ENCODE assay signal across 1 cellular context in the genomic region with DNA sequence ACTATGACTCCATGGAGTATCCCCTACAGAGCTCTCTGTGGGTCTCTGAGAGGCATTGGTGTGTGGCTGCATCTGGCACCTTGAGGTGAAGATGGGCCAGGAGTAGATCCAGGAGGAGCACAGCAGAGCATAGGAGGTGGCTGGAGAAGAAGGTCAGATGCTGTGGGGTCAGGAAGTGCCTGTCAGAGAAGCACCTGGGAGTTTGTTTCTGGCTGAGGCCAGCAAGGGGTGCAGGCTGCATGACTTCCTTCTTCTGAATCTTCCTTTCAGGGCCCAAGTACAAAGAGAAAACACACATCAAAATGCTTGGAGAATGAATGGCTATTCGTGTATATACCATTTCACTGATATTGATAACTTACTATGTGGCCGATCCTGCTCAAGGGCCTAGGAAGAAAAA.
TF ChIP-seq lines count a peak whose summit lies in the region.

No MANE protein-coding gene starts in this region.

TF ChIP-seq in HCT116, 20 proteins besides CTCF, POLR2A, EP300 and RAD21 (continued from another document):
- TF ChIP-seq, protein P1, sequence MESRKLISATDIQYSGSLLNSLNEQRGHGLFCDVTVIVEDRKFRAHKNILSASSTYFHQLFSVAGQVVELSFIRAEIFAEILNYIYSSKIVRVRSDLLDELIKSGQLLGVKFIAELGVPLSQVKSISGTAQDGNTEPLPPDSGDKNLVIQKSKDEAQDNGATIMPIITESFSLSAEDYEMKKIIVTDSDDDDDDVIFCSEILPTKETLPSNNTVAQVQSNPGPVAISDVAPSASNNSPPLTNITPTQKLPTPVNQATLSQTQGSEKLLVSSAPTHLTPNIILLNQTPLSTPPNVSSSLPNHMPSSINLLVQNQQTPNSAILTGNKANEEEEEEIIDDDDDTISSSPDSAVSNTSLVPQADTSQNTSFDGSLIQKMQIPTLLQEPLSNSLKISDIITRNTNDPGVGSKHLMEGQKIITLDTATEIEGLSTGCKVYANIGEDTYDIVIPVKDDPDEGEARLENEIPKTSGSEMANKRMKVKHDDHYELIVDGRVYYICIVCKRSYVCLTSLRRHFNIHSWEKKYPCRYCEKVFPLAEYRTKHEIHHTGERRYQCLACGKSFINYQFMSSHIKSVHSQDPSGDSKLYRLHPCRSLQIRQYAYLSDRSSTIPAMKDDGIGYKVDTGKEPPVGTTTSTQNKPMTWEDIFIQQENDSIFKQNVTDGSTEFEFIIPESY (IDR thresholded peaks at IDR 0.05; ENCODE audit: extremely low read depth, insufficient replicate concordance, low read length): no peak
